Comparison of ENCODE assay signal across 26 cellular contexts in genomic region chr1:235113183-235113917, GRCh38. TPM values are rescaled to one million over a fixed set of nuclear protein-coding genes. Genes with fewer than 3 reads are reported as not detected.
A peak's percentile ranks its signal among the peaks of the same experiment; 100 is the strongest.
DNase-seq lines count a peak whose midpoint lies in the region; ATAC-seq, FAIRE-seq and TF ChIP-seq lines count a peak whose summit lies in the region.
"Had no signal": no experiment of that assay in that cellular context is flagged by ENCODE, and none has a peak within 500 bp of the region (broad histone marks: within the 10 kb centered on the region; RNA-seq: fewer than 3 reads in every experiment).

No MANE protein-coding gene starts in this region.

- intact Hi-C loops in activated naive CD4-positive, alpha-beta T cell treated with anti-CD3 and anti-CD28 coated beads for 36 hours (cut with micrococcal nuclease): no loop called here
- intact Hi-C loops in body of pancreas (cut with DNase I): no loop called here

- no peak for TF ChIP-seq CTCF in RWPE2 (IDR thresholded peaks at IDR 0.05; ENCODE audit: poor library complexity, severe bottlenecking)
- TF ChIP-seq CTCF in body of pancreas (IDR thresholded peaks at IDR 0.05): no peak

- no peak for TF ChIP-seq POLR2A in body of pancreas (IDR thresholded peaks at IDR 0.05)

- H3K4me3 ChIP-seq in RWPE2 (ENCODE audit: severe bottlenecking) (no peak overlapping the region), body of pancreas (no peak overlapping the region)
- H3K4me3 ChIP-seq: uterus had no signal

- H3K36me3 ChIP-seq in RWPE2 (ENCODE audit: low read depth) (peaks cover 88% of the 10 kb centered on the region), body of pancreas (replicated peaks in 1 of 2; ENCODE audit: insufficient read depth in 1 of 2, low read depth in 2 of 2) (peaks cover 0 to 23% of the 10 kb centered on the region in 2 donors)
- H3K36me3 ChIP-seq: uterus had no signal

- FAIRE-seq in RCC 7860 (lab: Jason Lieb, UNC): no peak
- FAIRE-seq: small intestine had no signal

- H3K27me3 ChIP-seq in RWPE2 (ENCODE audit: insufficient read depth, poor library complexity, severe bottlenecking) (no peaks in the 10 kb centered on the region), body of pancreas (no peaks in the 10 kb centered on the region)
- H3K27me3 ChIP-seq: BE2C, uterus had no signal

- CTCF ChIA-PET in activated naive CD4-positive, alpha-beta T cell treated with anti-CD3 and anti-CD28 coated beads for 36 hours (lab: Charles Lee): no interaction called here

- H3K36me3 Mint-ChIP-seq in activated naive CD4-positive, alpha-beta T cell treated with anti-CD3 and anti-CD28 coated beads for 36 hours (ENCODE audit: low read depth): peaks cover 63% of the 10 kb centered on the region
- H3K36me3 Mint-ChIP-seq in memory B cell: peaks cover 33% of the 10 kb centered on the region

- DNase-seq in activated naive CD4-positive, alpha-beta T cell treated with anti-CD3 and anti-CD28 coated beads for 36 hours: no peak
- DNase-seq in activated naive CD4-positive, alpha-beta T cell treated with anti-CD3 and anti-CD28 coated beads, Interleukin-2, amount 50 U/mL, for 16 hours: no peak
- DNase-seq in RWPE2 (ENCODE audit: low spot score): no peak
- DNase-seq in body of pancreas: no peak
- no peak for DNase-seq in memory B cell (ENCODE audit: low spot score in 2 of 2)
- no peak for DNase-seq in iPS-NIHi11 (ENCODE audit: low spot score)
- no peak for DNase-seq in RCC 7860 (ENCODE audit: low spot score)
- DNase-seq: activated B cell treated with CpG ODN at 0.5 μM for 24 hours; activated CD4-positive, alpha-beta T cell treated with anti-CD3 and anti-CD28 coated beads, Interleukin-2, amount 50 U/mL, for 48 hours; activated naive CD4-positive, alpha-beta T cell; BE2C; glutamatergic neuron; GOT3; left cardiac atrium; naive B cell; NCI-H1048; NCI-H1694 treated with DMSO at 0.1 percent for 48 hours; NCI-H2171; NCI-H524 treated with DMSO at 0.1 percent for 48 hours; NK-92 treated with Interleukin-12 subunit alpha and Interleukin-12 subunit beta, amount 100 ng/mL, for 24 hours; nucleus accumbens; small intestine; stimulated activated CD4-positive, alpha-beta T cell treated with anti-CD3 and anti-CD28 coated beads, Interleukin-1b, Interleukin-23, amount 100 ng/mL, for 48 hours; uterus had no signal

- H3K9me3 Mint-ChIP-seq in activated naive CD4-positive, alpha-beta T cell treated with anti-CD3 and anti-CD28 coated beads for 36 hours: no peaks in the 10 kb centered on the region
- no peaks in the 10 kb centered on the region for H3K9me3 Mint-ChIP-seq in memory B cell
- H3K9me3 Mint-ChIP-seq: activated B cell treated with CpG ODN at 0.5 μM for 24 hours; naive B cell; T-helper 2 cell treated with Interferon-gamma antibody and Interleukin-4, amounts not matched to agents 5 μg/mL and 100 μg/mL, for 36 hours had no signal

- H3K27ac Mint-ChIP-seq in activated naive CD4-positive, alpha-beta T cell treated with anti-CD3 and anti-CD28 coated beads for 36 hours: peak overlapping the region; percentile 59
- H3K27ac Mint-ChIP-seq in memory B cell: peak overlapping the region; percentile 50
- H3K27ac Mint-ChIP-seq: activated B cell treated with CpG ODN at 0.5 μM for 24 hours; T-helper 2 cell treated with Interferon-gamma antibody and Interleukin-4, amounts not matched to agents 5 μg/mL and 100 μg/mL, for 36 hours had no signal

- H3K4me1 ChIP-seq in RWPE2 (ENCODE audit: insufficient read depth, poor library complexity, severe bottlenecking) (no peaks in the 10 kb centered on the region), body of pancreas (peaks cover 18% of the 10 kb centered on the region)
- H3K4me1 ChIP-seq: BE2C, uterus had no signal

- H3K27ac ChIP-seq in RWPE2 (ENCODE audit: poor library complexity, severe bottlenecking) (no peak overlapping the region), body of pancreas (peak overlapping the region in 3 of 4 donors; percentile 33 to 50 (median 41))
- H3K27ac ChIP-seq: uterus had no signal

- H3K4me3 Mint-ChIP-seq in activated naive CD4-positive, alpha-beta T cell treated with anti-CD3 and anti-CD28 coated beads for 36 hours: no peak overlapping the region
- no peak overlapping the region for H3K4me3 Mint-ChIP-seq in memory B cell
- H3K4me3 Mint-ChIP-seq: activated B cell treated with CpG ODN at 0.5 μM for 24 hours; naive B cell; T-helper 2 cell treated with Interferon-gamma antibody and Interleukin-4, amounts not matched to agents 5 μg/mL and 100 μg/mL, for 36 hours had no signal

- peaks cover 11% of the 10 kb centered on the region for H3K4me1 Mint-ChIP-seq in activated naive CD4-positive, alpha-beta T cell treated with anti-CD3 and anti-CD28 coated beads for 36 hours (ENCODE audit: low read depth)
- peaks cover 2% of the 10 kb centered on the region for H3K4me1 Mint-ChIP-seq in memory B cell
- H3K4me1 Mint-ChIP-seq: activated B cell treated with CpG ODN at 0.5 μM for 24 hours, naive B cell had no signal

- H3K9me3 ChIP-seq in RWPE2 (ENCODE audit: severe bottlenecking) (no peaks in the 10 kb centered on the region), body of pancreas (no peaks in the 10 kb centered on the region)
- H3K9me3 ChIP-seq: BE2C, uterus had no signal

- WGBS in body of pancreas, 2 donors: 46 to 51% methylated on average over 7 of the region's 7 CpGs

- H3K27me3 Mint-ChIP-seq in activated naive CD4-positive, alpha-beta T cell treated with anti-CD3 and anti-CD28 coated beads for 36 hours (ENCODE audit: low read depth): no peaks in the 10 kb centered on the region
- H3K27me3 Mint-ChIP-seq in memory B cell: no peaks in the 10 kb centered on the region
- H3K27me3 Mint-ChIP-seq: activated B cell treated with CpG ODN at 0.5 μM for 24 hours, naive B cell had no signal

- peak; percentile 55; the same call in 1 of the 3 replicates for ATAC-seq in RWPE2 (ENCODE audit: low read depth)
- peak; percentile 47 for ATAC-seq in body of pancreas
- no peak for ATAC-seq in memory B cell (ENCODE audit: low read depth)
- ATAC-seq in HG02970 (IDR thresholded peaks at IDR 0.05; ENCODE audit: low FRiP score, unreplicated experiment): no peak
- ATAC-seq: left cardiac atrium had no signal

RNA-seq across cellular contexts. Expression of gene TOMM20, which starts 15.3 kb away (rescaled TPM):
- 100 to 1,000 TPM; 155 to 192 TPM for total RNA-seq in activated naive CD4-positive, alpha-beta T cell treated with anti-CD3 and anti-CD28 coated beads for 36 hours
- 10 to 100 TPM; 54.7 to 75.2 TPM for total RNA-seq in body of pancreas

RNA-seq across cellular contexts. Expression of gene RBM34, which starts 47.7 kb away (rescaled TPM):
- 100 to 1,000 TPM; 104 TPM for total RNA-seq in activated naive CD4-positive, alpha-beta T cell treated with anti-CD3 and anti-CD28 coated beads for 36 hours
- 10 to 100 TPM; 13.2 to 26.2 TPM for total RNA-seq in body of pancreas

Comparison
In these comparisons a context has a peak if more than half of its experiments do, and no peak if none do; other contexts are left out.
1. ATAC-seq: peak in RWPE2 (single experiment) and body of pancreas (single experiment); none in memory B cell (single experiment) and HG02970 (single experiment).